ENCODE assay signal across 9 cellular contexts in genomic region chr10:7243873-7244272, GRCh38.
DNase-seq lines count a peak whose midpoint lies in the region; ATAC-seq and TF ChIP-seq lines count a peak whose summit lies in the region.
"Had no signal": no experiment of that assay in that cellular context is flagged by ENCODE, and none has a peak within 500 bp of the region (broad histone marks: within the 10 kb centered on the region; RNA-seq: fewer than 3 reads in every experiment).

No MANE protein-coding gene starts in this region.

- H3K27me3 Mint-ChIP-seq in activated B cell treated with CpG ODN at 0.5 μM for 24 hours = no peaks in the 10 kb centered on the region

- CTCF ChIA-PET in activated B cell treated with CpG ODN at 0.5 μM for 24 hours (lab: Charles Lee) = interaction anchor here (0.6 to 1.2 kb wide), 4 partner anchors 10 to 574 kb away, joined by 3 to 4 read pairs (median 4); no protein-coding TSS in a partner anchor

- TF ChIP-seq CTCF in GM13977 (IDR thresholded peaks at IDR 0.05; ENCODE audit: extremely low read depth, insufficient read depth, missing control alignments) = no peak
- no peak for TF ChIP-seq CTCF in activated B cell treated with CpG ODN at 0.5 μM for 24 hours (IDR thresholded peaks at IDR 0.05)

- POLR2A ChIA-PET in activated B cell treated with CpG ODN at 0.5 μM for 24 hours (lab: Charles Lee) = interaction anchor here (0.6 to 1.0 kb wide), 2 partner anchors 15 to 208 kb away, joined by 3 to 4 read pairs; no protein-coding TSS in a partner anchor

- H3K36me3 Mint-ChIP-seq in activated B cell treated with CpG ODN at 0.5 μM for 24 hours (ENCODE audit: low read depth) = peaks cover 31% of the 10 kb centered on the region

- peaks cover 21% of the 10 kb centered on the region for H3K4me1 Mint-ChIP-seq in activated B cell treated with CpG ODN at 0.5 μM for 24 hours

- in situ Hi-C loops in GM13977 (cut with MboI; ENCODE audit: low pct_unique_long_range_greater_than_20kb, low sequenced_read_pairs, unreplicated experiment) = no loop called here

- H3K9me3 Mint-ChIP-seq in activated B cell treated with CpG ODN at 0.5 μM for 24 hours = no peaks in the 10 kb centered on the region

- intact Hi-C loops in activated B cell treated with CpG ODN at 0.5 μM for 24 hours (cut with micrococcal nuclease) = no loop called here

- no peak for TF ChIP-seq POLR2A in erythroblast (IDR thresholded peaks at IDR 0.05; ENCODE audit: low read length)

- peak; percentile 68 for ATAC-seq in GM19452 (IDR thresholded peaks at IDR 0.05; ENCODE audit: unreplicated experiment)
- peak; percentile 84 for ATAC-seq in HG03103 (IDR thresholded peaks at IDR 0.05; ENCODE audit: low read depth, unreplicated experiment)
- ATAC-seq in activated B cell treated with CpG ODN at 0.5 μM for 24 hours (ENCODE audit: low read depth) = peak; percentile 66

- H3K4me3 Mint-ChIP-seq in activated B cell treated with CpG ODN at 0.5 μM for 24 hours = peak overlapping the region; percentile 37

- peak overlapping the region; percentile 62 for H3K27ac Mint-ChIP-seq in activated B cell treated with CpG ODN at 0.5 μM for 24 hours

- DNase-seq in GM13977 (ENCODE audit: low spot score) (peak; percentile 36), activated B cell treated with CpG ODN at 0.5 μM for 24 hours (no peak), erythroblast (lab: John Stamatoyannopoulos, UW) (no peak), GM03348 (ENCODE audit: low spot score) (no peak), NCI-H146 treated with DMSO at 0.1 percent for 48 hours (lab: John Stamatoyannopoulos, UW; ENCODE audit: unreplicated experiment) (no peak), H4 (ENCODE audit: low spot score) (no peak)
- DNase-seq: GF-D8 had no signal
